In genomic region chr17:8740486-8740885, GRCh38 we compare ENCODE assay signal across 11 cellular contexts. TPM values are rescaled to one million over a fixed set of nuclear protein-coding genes. Genes with fewer than 3 reads are reported as not detected.
DNase-seq lines count a peak whose midpoint lies in the region; ATAC-seq and TF ChIP-seq lines count a peak whose summit lies in the region.
"Had no signal": no experiment of that assay in that cellular context is flagged by ENCODE, and none has a peak within 500 bp of the region (broad histone marks: within the 10 kb centered on the region; RNA-seq: fewer than 3 reads in every experiment).

No MANE protein-coding gene starts in this region.

- peaks cover 10% of the 10 kb centered on the region for H3K27me3 Mint-ChIP-seq in CD4-positive, alpha-beta T cell

- WGBS in neuronal stem cell (ENCODE audit: extremely low coverage in 2 of 2, insufficient read length in 2 of 2, insufficient replicate concordance in 1 of 2), 2 donors = no CpG with 5 or more reads among the region's 12 CpGs
- WGBS in smooth muscle cell (ENCODE audit: low lambda C conversion rate) = 76% methylated on average over 11 of the region's 12 CpGs
- WGBS in tibial nerve, 2 donors = 51 to 55% methylated on average over 12 of the region's 12 CpGs

- H3K27me3 ChIP-seq in CD4-positive, alpha-beta T cell (ENCODE audit: control insufficient read depth, insufficient read depth, low read length) = no peaks in the 10 kb centered on the region
- H3K27me3 ChIP-seq in neuronal stem cell (ENCODE audit: control insufficient read depth in 3 of 3, insufficient read depth in 3 of 3, low read depth in 1 of 3, low read length in 3 of 3) (no peaks in the 10 kb centered on the region), smooth muscle cell (ENCODE audit: low read depth) (no peaks in the 10 kb centered on the region), tibial nerve (no peaks in the 10 kb centered on the region)

- H4K8ac ChIP-seq in neuronal stem cell (ENCODE audit: low read depth, low read length) = no peak overlapping the region

- H2BK120ac ChIP-seq in neuronal stem cell (ENCODE audit: low read depth, low read length) = no peak overlapping the region

- H3K36me3 ChIP-seq in neuronal stem cell (replicated peaks in 1 of 2; ENCODE audit: control insufficient read depth in 2 of 2, insufficient read depth in 2 of 2, low read length in 2 of 2) (no peaks in the 10 kb centered on the region), smooth muscle cell (ENCODE audit: low read depth) (no peaks in the 10 kb centered on the region), tibial nerve (no peaks in the 10 kb centered on the region)
- H3K36me3 ChIP-seq: HAP-1 had no signal

- no peak overlapping the region for H3K9ac ChIP-seq in neuronal stem cell (ENCODE audit: low read depth, low read length, poor library complexity)
- no peak overlapping the region for H3K9ac ChIP-seq in smooth muscle cell (ENCODE audit: low read depth)

- H3K9me3 Mint-ChIP-seq in CD4-positive, alpha-beta T cell = no peaks in the 10 kb centered on the region

- H3K36me3 Mint-ChIP-seq in CD4-positive, alpha-beta T cell (ENCODE audit: low read depth) = no peaks in the 10 kb centered on the region

- H4K91ac ChIP-seq in neuronal stem cell (ENCODE audit: low read depth, low read length, poor library complexity) = no peak overlapping the region

- no peaks in the 10 kb centered on the region for H4K20me1 ChIP-seq in smooth muscle cell (ENCODE audit: low read depth)

- no peaks in the 10 kb centered on the region for H3K79me2 ChIP-seq in smooth muscle cell (ENCODE audit: low read depth)

- peak in 9 of 10 experiments; percentile 11 to 62 (median 32) for DNase-seq in CD4-positive, alpha-beta T cell
- peak; percentile 25 for DNase-seq in SK-MEL-5 (ENCODE audit: low read depth, low spot score)
- peak; percentile 27 for DNase-seq in activated effector memory CD4-positive, alpha-beta T cell treated with Interleukin-2 at 50 U/mL for 16 hours
- no peak for DNase-seq in neuronal stem cell (ENCODE audit: low spot score)
- no peak for DNase-seq in smooth muscle cell (lab: John Stamatoyannopoulos, UW; ENCODE audit: unreplicated experiment)
- no peak for DNase-seq in NCI-H2171 treated with DMSO at 0.1 percent for 48 hours (lab: John Stamatoyannopoulos, UW)
- no peak for DNase-seq in tibial nerve (ENCODE audit: low spot score in 2 of 2)
- no peak for DNase-seq in pons (ENCODE audit: low spot score)
- DNase-seq: DMS79 had no signal

- H3K14ac ChIP-seq in neuronal stem cell (ENCODE audit: low read length) = no peak overlapping the region

- H2AFZ ChIP-seq in neuronal stem cell (ENCODE audit: low read length) (no peak overlapping the region), smooth muscle cell (ENCODE audit: low read depth) (no peak overlapping the region)

- peak; percentile 65 for ATAC-seq in CD4-positive, alpha-beta T cell (ENCODE audit: poor library complexity)

- TF ChIP-seq POLR2A in tibial nerve (IDR thresholded peaks at IDR 0.05) = no peak

- no peaks in the 10 kb centered on the region for H3K79me1 ChIP-seq in neuronal stem cell (ENCODE audit: low read depth, low read length)

- peak overlapping the region; percentile 20 for H2AK5ac ChIP-seq in neuronal stem cell (ENCODE audit: low read depth, low read length)

- peak overlapping the region; percentile 86 for H3K4me3 Mint-ChIP-seq in CD4-positive, alpha-beta T cell

- H3F3A ChIP-seq in smooth muscle cell (ENCODE audit: low read depth) = no peaks in the 10 kb centered on the region

- POLR2A ChIA-PET in CD4-positive, alpha-beta T cell (lab: Charles Lee) = interaction anchor here (0.6 to 1.1 kb wide), 2 partner anchors 304 to 390 kb away, joined by 3 read pairs; no protein-coding TSS in a partner anchor

- H3K4me3 ChIP-seq in neuronal stem cell (ENCODE audit: low read length in 2 of 2) (no peak overlapping the region), smooth muscle cell (no peak overlapping the region), tibial nerve (no peak overlapping the region)
- H3K4me3 ChIP-seq: HAP-1 had no signal

- no peak overlapping the region for H3K4ac ChIP-seq in neuronal stem cell (ENCODE audit: low read length)

- intact Hi-C loops in CD4-positive, alpha-beta T cell (cut with DNase I, micrococcal nuclease) = loop anchor here (5.0 to 10.0 kb wide), 2 partner anchors 108 to 356 kb away; partner anchors contain the start of genes MYH10 (in 1 of the 2) and RPL26 (in 1 of the 2)

- peak overlapping the region; percentile 70 for H2BK5ac ChIP-seq in neuronal stem cell (ENCODE audit: low read length)

- peak overlapping the region; percentile 30 for H3K18ac ChIP-seq in neuronal stem cell (ENCODE audit: low read length)

- CTCF ChIA-PET in CD4-positive, alpha-beta T cell (lab: Charles Lee) = interaction anchor here (1.0 to 1.1 kb wide), 3 partner anchors 14 to 357 kb away, joined by 3 to 4 read pairs (median 3); no protein-coding TSS in a partner anchor

- in situ Hi-C loops in SK-MEL-5 (cut with HindIII; ENCODE audit: low pct_unique_long_range_greater_than_20kb, low sequenced_read_pairs) = no loop called here

- H3K23ac ChIP-seq in neuronal stem cell (ENCODE audit: low read depth, low read length, poor library complexity) = no peak overlapping the region

- no peak for TF ChIP-seq CTCF in CD4-positive, alpha-beta T cell (IDR thresholded peaks at IDR 0.05)
- no peak for TF ChIP-seq CTCF in smooth muscle cell (IDR thresholded peaks at IDR 0.05; ENCODE audit: borderline replicate concordance, insufficient read depth, poor library complexity, severe bottlenecking)
- no peak for TF ChIP-seq CTCF in tibial nerve (IDR thresholded peaks at IDR 0.05)

- no peak overlapping the region for H3K27ac ChIP-seq in CD4-positive, alpha-beta T cell (ENCODE audit: low read depth, low read length)
- H3K27ac ChIP-seq in neuronal stem cell (replicated peaks; ENCODE audit: low read length) = no peak overlapping the region
- no peak overlapping the region for H3K27ac ChIP-seq in smooth muscle cell (ENCODE audit: low read depth)
- no peak overlapping the region for H3K27ac ChIP-seq in tibial nerve

- no peaks in the 10 kb centered on the region for H3K9me3 ChIP-seq in CD4-positive, alpha-beta T cell (ENCODE audit: control insufficient read depth, low read length)
- H3K9me3 ChIP-seq in neuronal stem cell (replicated peaks in 1 of 2; ENCODE audit: control insufficient read depth in 2 of 2, insufficient read depth in 1 of 2, low read depth in 1 of 2, low read length in 2 of 2) = no peaks in the 10 kb centered on the region
- H3K9me3 ChIP-seq in smooth muscle cell (replicated peaks; ENCODE audit: low read depth) = no peaks in the 10 kb centered on the region
- no peaks in the 10 kb centered on the region for H3K9me3 ChIP-seq in tibial nerve
- H3K9me3 ChIP-seq: HAP-1 had no signal

- no peak overlapping the region for H2BK12ac ChIP-seq in neuronal stem cell (ENCODE audit: low read length)

- no peak overlapping the region for H3K4me2 ChIP-seq in neuronal stem cell (ENCODE audit: insufficient read depth, low read length, poor library complexity, severe bottlenecking)
- no peak overlapping the region for H3K4me2 ChIP-seq in smooth muscle cell

- H3K4me1 Mint-ChIP-seq in CD4-positive, alpha-beta T cell (ENCODE audit: low read depth) = no peaks in the 10 kb centered on the region

- H2BK15ac ChIP-seq in neuronal stem cell (ENCODE audit: low read length) = no peak overlapping the region

- peaks cover 2 to 11% of the 10 kb centered on the region in 2 donors for H3K4me1 ChIP-seq in neuronal stem cell (ENCODE audit: control insufficient read depth in 2 of 2, insufficient read depth in 1 of 2, low read depth in 1 of 2, low read length in 2 of 2)
- peaks cover 9% of the 10 kb centered on the region for H3K4me1 ChIP-seq in smooth muscle cell (ENCODE audit: low read depth)
- H3K4me1 ChIP-seq in tibial nerve = peaks cover 0 to under 1% (median 0%) of the 10 kb centered on the region in 4 donors
- H3K4me1 ChIP-seq: HAP-1 had no signal

- TF ChIP-seq EP300 in tibial nerve (IDR thresholded peaks at IDR 0.05) = no peak

- H3K27ac Mint-ChIP-seq in CD4-positive, alpha-beta T cell = peak overlapping the region; percentile 47

RNA-seq across cellular contexts. Expression of gene CCDC42, which starts 4.2 kb away (rescaled TPM):
- total RNA-seq in CD4-positive, alpha-beta T cell = not detected
- not detected in 2 replicates for total RNA-seq in SK-MEL-5 (2014; rRNA removed; shearing (Covaris generic))
- not detected in 2 replicates for polyA plus RNA-seq in SK-MEL-5 (2015; cell fraction: cytosol; rRNA removed)
- polyA plus RNA-seq in SK-MEL-5 (2015; cell fraction: nucleus; rRNA removed) = not detected in 2 replicates
- not detected for polyA plus RNA-seq in neuronal stem cell (2013, experiment 1 of 2)
- polyA plus RNA-seq in neuronal stem cell (2013, experiment 2 of 2) = 0.03 TPM
- not detected in 2 replicates for total RNA-seq in smooth muscle cell
- 0.15 TPM in 1 of 2 replicates, not detected in the other for polyA plus RNA-seq in smooth muscle cell
- not detected for total RNA-seq in tibial nerve
- total RNA-seq: temporal lobe had no signal

RNA-seq across cellular contexts. Expression of gene SPDYE4, which starts 17.9 kb away (rescaled TPM):
- total RNA-seq in CD4-positive, alpha-beta T cell = not detected
- not detected in 2 replicates for total RNA-seq in SK-MEL-5 (2014; rRNA removed; shearing (Covaris generic))
- not detected in 2 replicates for polyA plus RNA-seq in SK-MEL-5 (2015; cell fraction: cytosol; rRNA removed)
- not detected in 2 replicates for polyA plus RNA-seq in SK-MEL-5 (2015; cell fraction: nucleus; rRNA removed)
- polyA plus RNA-seq in neuronal stem cell (2013, experiment 1 of 2) = not detected
- not detected for polyA plus RNA-seq in neuronal stem cell (2013, experiment 2 of 2)
- total RNA-seq in smooth muscle cell (not detected in 2 replicates), tibial nerve (not detected)
- not detected in 2 replicates for polyA plus RNA-seq in smooth muscle cell
- total RNA-seq: temporal lobe had no signal

RNA-seq across cellular contexts. Expression of gene MFSD6L, which starts 58.7 kb away (rescaled TPM):
- under 1 TPM in 1 of 2 experiments, not detected in 1; 0.22 TPM for total RNA-seq in CD4-positive, alpha-beta T cell
- not detected in 2 replicates for total RNA-seq in SK-MEL-5 (2014; rRNA removed; shearing (Covaris generic))
- polyA plus RNA-seq in SK-MEL-5 (2015; cell fraction: cytosol; rRNA removed) = not detected in 2 replicates
- not detected in 2 replicates for polyA plus RNA-seq in SK-MEL-5 (2015; cell fraction: nucleus; rRNA removed)
- polyA plus RNA-seq in neuronal stem cell (2013, experiment 1 of 2) = not detected
- polyA plus RNA-seq in neuronal stem cell (2013, experiment 2 of 2) = not detected
- total RNA-seq in smooth muscle cell (0.13 and 0.49 TPM in 2 replicates), tibial nerve (not detected)
- polyA plus RNA-seq in smooth muscle cell = 0.41 TPM in 1 of 2 replicates, not detected in the other
- total RNA-seq: temporal lobe had no signal

Comparison
In these comparisons a context has a peak if more than half of its experiments do, and no peak if none do; other contexts are left out.
1. DNase-seq: peak in CD4-positive, alpha-beta T cell (9 of 10), SK-MEL-5 (single experiment) and activated effector memory CD4-positive, alpha-beta T cell treated with Interleukin-2 at 50 U/mL for 16 hours (single experiment); none in neuronal stem cell (single experiment), smooth muscle cell (single experiment), NCI-H2171 treated with DMSO at 0.1 percent for 48 hours (single experiment), tibial nerve (0 of 2) and pons (single experiment).